13 cellular contexts compared by ENCODE assay signal in genomic region chr11:114074546-114075342, GRCh38. TPM values are rescaled to one million over a fixed set of nuclear protein-coding genes. Genes with fewer than 3 reads are reported as not detected.
DNase-seq lines count a peak whose midpoint lies in the region; ATAC-seq and TF ChIP-seq lines count a peak whose summit lies in the region.
"Had no signal": no experiment of that assay in that cellular context is flagged by ENCODE, and none has a peak within 500 bp of the region (broad histone marks: within the 10 kb centered on the region; RNA-seq: fewer than 3 reads in every experiment).

No MANE protein-coding gene starts in this region.

- no peaks in the 10 kb centered on the region for H3K9me3 ChIP-seq in CD4-positive, alpha-beta T cell (ENCODE audit: control insufficient read depth, low read length)
- H3K9me3 ChIP-seq in esophagus muscularis mucosa (no peaks in the 10 kb centered on the region), sigmoid colon (no peaks in the 10 kb centered on the region)

- DNase-seq in CD4-positive, alpha-beta T cell = no peak
- DNase-seq in T-cell (no peak), esophagus muscularis mucosa (ENCODE audit: extremely low spot score) (no peak), sigmoid colon (peak; percentile 75), SIG-M5 (lab: John Stamatoyannopoulos, UW) (no peak), midbrain (lab: John Stamatoyannopoulos, UW) (no peak)
- DNase-seq in stimulated activated CD4-positive, alpha-beta T cell treated with anti-CD3 and anti-CD28 coated beads, Interleukin-1b, Interleukin-23, amount 100 ng/mL, for 48 hours = no peak
- DNase-seq: C1 segment of cervical spinal cord, GDM1, NCI-H2171 treated with DMSO at 0.1 percent for 48 hours had no signal

- intact Hi-C loops in CD4-positive, alpha-beta T cell (cut with DNase I, micrococcal nuclease) = no loop called here
- intact Hi-C loops in esophagus muscularis mucosa (cut with DNase I) (no loop called here), sigmoid colon (cut with DNase I) (loop anchor here (5.0 kb wide), 1 partner anchor 43 kb away; no protein-coding TSS in a partner anchor)

- CTCF ChIA-PET in CD4-positive, alpha-beta T cell (lab: Charles Lee) = interaction anchor here (1.0 kb wide), 1 partner anchor 57 kb away, joined by 3 read pairs; no protein-coding TSS in a partner anchor
- CTCF ChIA-PET in T-cell (lab: Charles Lee) = interaction anchor here (0.6 to 2.0 kb wide), 3 partner anchors 14 to 52 kb away, joined by 3 to 7 read pairs (median 4); no protein-coding TSS in a partner anchor

- no peaks in the 10 kb centered on the region for H3K27me3 Mint-ChIP-seq in CD4-positive, alpha-beta T cell
- peaks cover 0 to 6% of the 10 kb centered on the region in 2 donors for H3K27me3 Mint-ChIP-seq in T-cell

- H3K4me3 Mint-ChIP-seq in CD4-positive, alpha-beta T cell = no peak overlapping the region
- peak overlapping the region in 2 of 3 donors; percentile 7 to 53 for H3K4me3 Mint-ChIP-seq in T-cell

- H3K36me3 Mint-ChIP-seq in CD4-positive, alpha-beta T cell (ENCODE audit: low read depth) = no peaks in the 10 kb centered on the region
- H3K36me3 Mint-ChIP-seq in T-cell = no peaks in the 10 kb centered on the region

- H3K9me3 Mint-ChIP-seq in CD4-positive, alpha-beta T cell = no peaks in the 10 kb centered on the region
- no peaks in the 10 kb centered on the region for H3K9me3 Mint-ChIP-seq in T-cell

- TF ChIP-seq EP300 in esophagus muscularis mucosa (IDR thresholded peaks at IDR 0.05) (no peak), sigmoid colon (IDR thresholded peaks at IDR 0.05) (no peak)

- H3K36me3 ChIP-seq in esophagus muscularis mucosa (peaks cover 25 to 88% (median 80%) of the 10 kb centered on the region in 4 donors), sigmoid colon (peaks cover 27 to 94% (median 35%) of the 10 kb centered on the region in 4 donors)

- H3K27ac Mint-ChIP-seq in CD4-positive, alpha-beta T cell = no peak overlapping the region
- peak overlapping the region in 1 of 2 donors; percentile 36 for H3K27ac Mint-ChIP-seq in T-cell

- POLR2A ChIA-PET in CD4-positive, alpha-beta T cell (lab: Charles Lee) = interaction anchor here (0.6 to 1.0 kb wide), 2 partner anchors 27 to 56 kb away, joined by 3 read pairs; no protein-coding TSS in a partner anchor
- POLR2A ChIA-PET in T-cell (lab: Charles Lee) = interaction anchor here (0.6 to 1.1 kb wide), 4 partner anchors 14 to 707 kb away, joined by 3 to 6 read pairs (median 4); no protein-coding TSS in a partner anchor

- H3K27me3 ChIP-seq in CD4-positive, alpha-beta T cell (ENCODE audit: control insufficient read depth, insufficient read depth, low read length) = no peaks in the 10 kb centered on the region
- H3K27me3 ChIP-seq in esophagus muscularis mucosa = no peaks in the 10 kb centered on the region
- H3K27me3 ChIP-seq in sigmoid colon = no peaks in the 10 kb centered on the region

- no peak for ATAC-seq in CD4-positive, alpha-beta T cell (ENCODE audit: poor library complexity)
- ATAC-seq in T-cell (replicated peaks in 1 of 4) (no peak), HG03108 (IDR thresholded peaks at IDR 0.05; ENCODE audit: unreplicated experiment) (no peak)

- H3K4me1 ChIP-seq in esophagus muscularis mucosa (peaks cover 96 to 98% (median 97%) of the 10 kb centered on the region in 4 donors), sigmoid colon (peaks cover 0 to 96% (median 95%) of the 10 kb centered on the region in 4 donors)

- peaks cover 59% of the 10 kb centered on the region for H3K4me1 Mint-ChIP-seq in CD4-positive, alpha-beta T cell (ENCODE audit: low read depth)
- H3K4me1 Mint-ChIP-seq in T-cell = peaks cover 65 to 78% (median 66%) of the 10 kb centered on the region in 3 donors

- H3K27ac ChIP-seq in CD4-positive, alpha-beta T cell (ENCODE audit: low read depth, low read length) = peak overlapping the region; percentile 23
- peak overlapping the region in 3 of 4 donors; percentile 0 to 66 (median 35) for H3K27ac ChIP-seq in esophagus muscularis mucosa (replicated peaks in 1 of 4)
- H3K27ac ChIP-seq in sigmoid colon = peak overlapping the region in 3 of 4 donors; percentile 24 to 80 (median 39)
- H3K27ac ChIP-seq: KMS-11 had no signal

- TF ChIP-seq CTCF in CD4-positive, alpha-beta T cell (IDR thresholded peaks at IDR 0.05) = no peak
- no peak for TF ChIP-seq CTCF in esophagus muscularis mucosa (IDR thresholded peaks at IDR 0.05)
- no peak for TF ChIP-seq CTCF in sigmoid colon (IDR thresholded peaks at IDR 0.05)

- H3K4me3 ChIP-seq in esophagus muscularis mucosa (peak overlapping the region; percentile 17 to 45 (median 30)), sigmoid colon (peak overlapping the region in 3 of 4 donors; percentile 9 to 19 (median 9))

- 80% methylated on average over 19 of the region's 21 CpGs for WGBS in esophagus muscularis mucosa
- WGBS in sigmoid colon, 2 donors = 83 to 90% methylated on average over 21 of the region's 21 CpGs

- TF ChIP-seq POLR2A in esophagus muscularis mucosa (IDR thresholded peaks at IDR 0.05; ENCODE audit: low read depth) (no peak), sigmoid colon (IDR thresholded peaks at IDR 0.05) (no peak)

RNA-seq across cellular contexts. Expression of gene ZBTB16, which starts 15.2 kb away (rescaled TPM):
- 10 to 100 TPM; 19.1 to 20.6 TPM for total RNA-seq in CD4-positive, alpha-beta T cell
- total RNA-seq in T-cell = 10 to 100 TPM in 3 of 5 donors, 1 to 10 TPM in 2; 8.3 to 20.5 (median 12.4) TPM
- 100 to 1,000 TPM; 175 to 319 (median 222) TPM for total RNA-seq in esophagus muscularis mucosa
- total RNA-seq in sigmoid colon = 100 to 1,000 TPM in 3 of 4 donors, 10 to 100 TPM in 1; 99.5 to 197 (median 129) TPM
- polyA plus RNA-seq in sigmoid colon = 10 to 100 TPM in 2 of 3 donors, 1 to 10 TPM in 1; 9.9 to 34.4 (median 11.4) TPM
- total RNA-seq: OCI-LY7 had no signal

Comparison
In these comparisons a context has a peak if more than half of its experiments do, and no peak if none do; other contexts are left out.
1. RNA of gene ZBTB16, which starts 15.2 kb away (total RNA-seq): 175 to 319 TPM in esophagus muscularis mucosa and 99.5 to 197 TPM in sigmoid colon; 19.1 to 20.6 TPM in CD4-positive, alpha-beta T cell and 8.3 to 20.5 TPM in T-cell; every median in the first group is over 4 times any median in the second.
2. Peak in every context shown above with its lines, with median percentiles within 50 percentile points of each other: H3K27ac ChIP-seq.